ENCODE assay signal across 9 cellular contexts in genomic region chr1:70504821-70505193, GRCh38.
DNase-seq lines count a peak whose midpoint lies in the region; ATAC-seq and TF ChIP-seq lines count a peak whose summit lies in the region.
"Had no signal": no experiment of that assay in that cellular context is flagged by ENCODE, and none has a peak within 500 bp of the region (broad histone marks: within the 10 kb centered on the region; RNA-seq: fewer than 3 reads in every experiment).

No MANE protein-coding gene starts in this region.

- peak; percentile 26 for DNase-seq in GM12865 (ENCODE audit: low read depth)
- peak; percentile 29 for DNase-seq in hepatic stellate cell (ENCODE audit: low spot score)
- DNase-seq in LoVo (ENCODE audit: low spot score): no peak
- DNase-seq in NCI-H524 treated with DMSO at 0.1 percent for 48 hours (lab: John Stamatoyannopoulos, UW): no peak
- DNase-seq in AG08396 (ENCODE audit: low spot score): no peak

- no peak overlapping the region for H3K4me3 ChIP-seq in GM12865 (ENCODE audit: low read depth, low read length)
- H3K4me3 ChIP-seq: right atrium auricular region had no signal

- ATAC-seq in GM21526 (IDR thresholded peaks at IDR 0.05; ENCODE audit: low FRiP score, unreplicated experiment) (peak; percentile 14), HG03439 (IDR thresholded peaks at IDR 0.05; ENCODE audit: unreplicated experiment) (peak; percentile 27), GM19324 (IDR thresholded peaks at IDR 0.05; ENCODE audit: low FRiP score, unreplicated experiment) (no peak)

- TF ChIP-seq CTCF in GM12865 (IDR thresholded peaks at IDR 0.05; ENCODE audit: insufficient read depth, low read depth, low read length, missing control alignments): no peak

Comparison
In these comparisons a context has a peak if more than half of its experiments do, and no peak if none do; other contexts are left out.
1. DNase-seq: peak in GM12865 (single experiment) and hepatic stellate cell (single experiment); none in LoVo (single experiment), NCI-H524 treated with DMSO at 0.1 percent for 48 hours (single experiment) and AG08396 (single experiment).